In the genomic region with DNA sequence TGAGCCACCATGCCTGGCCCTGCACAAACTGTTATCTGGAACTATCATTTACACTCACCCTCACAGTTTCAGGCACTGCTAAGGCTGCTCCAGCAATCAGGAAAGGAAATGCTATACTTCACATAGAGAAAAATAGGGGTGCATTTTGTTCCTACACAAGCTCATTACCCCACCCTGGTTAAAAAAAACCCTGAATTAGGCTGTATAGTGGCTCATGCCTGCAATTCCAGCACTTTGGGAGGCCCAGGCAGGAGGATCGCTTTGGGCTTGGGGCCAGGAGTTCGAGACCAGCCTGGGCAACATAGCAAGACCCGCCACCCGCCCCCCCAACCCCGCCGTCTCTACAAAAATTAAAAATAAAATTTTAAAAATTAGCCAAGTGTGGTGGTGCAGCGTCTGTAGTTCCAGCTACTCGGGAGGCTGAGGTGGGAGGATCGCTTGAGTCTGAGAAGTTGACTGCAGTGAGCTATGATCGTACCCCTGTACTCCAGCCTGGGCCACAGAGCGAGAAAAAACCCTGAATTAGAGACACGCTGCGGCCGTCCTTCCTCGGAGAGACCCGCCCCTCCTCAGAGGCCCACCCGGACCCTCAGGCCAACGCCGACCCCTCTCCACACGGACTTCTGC, we compare ENCODE assay signal across 8 cellular contexts. TPM values are rescaled to one million over a fixed set of nuclear protein-coding genes. Genes with fewer than 3 reads are reported as not detected.
DNase-seq lines count a peak whose midpoint lies in the region; ATAC-seq, FAIRE-seq and TF ChIP-seq lines count a peak whose summit lies in the region.

No MANE protein-coding gene starts in this region.

- TF ChIP-seq CTCF in GM12865 (IDR thresholded peaks at IDR 0.05; ENCODE audit: insufficient read depth, low read depth, low read length, missing control alignments) (no peak), IMR-90 (conservative IDR thresholded peaks at IDR 0.05; ENCODE audit: low read depth, low read length) (no peak), bronchial epithelial cell (IDR thresholded peaks at IDR 0.05; ENCODE audit: insufficient read depth, low read length, severe bottlenecking) (no peak)

- H3K27me3 ChIP-seq in IMR-90 (ENCODE audit: control insufficient read depth, insufficient read depth, low read length) = no peaks in the 10 kb centered on the region
- H3K27me3 ChIP-seq in bronchial epithelial cell (ENCODE audit: control insufficient read depth, insufficient read depth, low read length) = no peaks in the 10 kb centered on the region

- peaks cover 16% of the 10 kb centered on the region for H4K20me1 ChIP-seq in IMR-90 (ENCODE audit: insufficient read depth, low read length)

- H4K5ac ChIP-seq in IMR-90 (ENCODE audit: low read depth, low read length) = peak overlapping the region; percentile 28; the same call in 1 of the 2 replicates

- H2AFZ ChIP-seq in IMR-90 (replicated peaks; ENCODE audit: low read length, poor library complexity) = peak overlapping the region; percentile 97

- H3K9me1 ChIP-seq in IMR-90 (ENCODE audit: insufficient read depth, low read length) = 0 out of 2 replicates have a peak, but pooled peaks cover 10% of the 10 kb centered on the region

- H3K23ac ChIP-seq in IMR-90 (ENCODE audit: low read depth, low read length) = peak overlapping the region; percentile 78; the same call in 1 of the 2 replicates

- H3K14ac ChIP-seq in IMR-90 (replicated peaks; ENCODE audit: low read depth, low read length) = peak overlapping the region; percentile 4; the same call in 1 of the 2 replicates

- no peak overlapping the region; the same call in 1 of the 2 replicates for H3K18ac ChIP-seq in IMR-90 (ENCODE audit: low read depth, low read length)

- FAIRE-seq in bronchial epithelial cell (lab: Jason Lieb, UNC) = no peak

- 0 out of 2 replicates have a peak overlapping the region, but pooled peaks have one; percentile 46 for H3K56ac ChIP-seq in IMR-90 (ENCODE audit: extremely low read depth, insufficient read depth, low read length)

- intact Hi-C loops in IMR-90 (cut with micrococcal nuclease) = no loop called here

- CTCF ChIA-PET in IMR-90 (lab: Yijun Ruan, JAX) = no interaction called here

- no peak for TF ChIP-seq POLR2A in IMR-90 (IDR thresholded peaks at IDR 0.05; ENCODE audit: low read depth, low read length)

- H2BK5ac ChIP-seq in IMR-90 (ENCODE audit: low read depth, low read length, poor library complexity, severe bottlenecking) = peak overlapping the region; percentile 11

- H2BK120ac ChIP-seq in IMR-90 (ENCODE audit: low read depth, low read length) = no peak overlapping the region

- ATAC-seq in IMR-90 (ENCODE audit: low read depth) (peak; percentile 7), HG02759 (IDR thresholded peaks at IDR 0.05; ENCODE audit: unreplicated experiment) (no peak)

- H3K36me3 ChIP-seq in IMR-90 (ENCODE audit: control insufficient read depth, insufficient read depth, low read length) (peaks cover 17% of the 10 kb centered on the region), bronchial epithelial cell (ENCODE audit: control insufficient read depth, insufficient read depth, low read length) (peaks cover 12% of the 10 kb centered on the region), mesodermal cell (ENCODE audit: control insufficient read depth, insufficient read depth, low read length) (peaks cover 55% of the 10 kb centered on the region)

- H3K9ac ChIP-seq in IMR-90 (ENCODE audit: low read depth, low read length) = peak overlapping the region; percentile 82

- peak overlapping the region; percentile 31; the same call in 1 of the 2 replicates for H4K91ac ChIP-seq in IMR-90 (ENCODE audit: insufficient read depth, low read depth, low read length)

- peak overlapping the region; percentile 40 to 82; a peak in 3 of 4 replicates for H4K8ac ChIP-seq in IMR-90 (ENCODE audit: low read depth in 2 of 2, low read length in 2 of 2)

- peak overlapping the region; percentile 80 for H2AK9ac ChIP-seq in IMR-90 (replicated peaks; ENCODE audit: low read depth, low read length, poor library complexity)

- H3K4me1 ChIP-seq in IMR-90 (ENCODE audit: control insufficient read depth, insufficient read depth, low read length) = peaks cover 6% of the 10 kb centered on the region
- peaks cover 9% of the 10 kb centered on the region for H3K4me1 ChIP-seq in mesodermal cell (ENCODE audit: control insufficient read depth, insufficient read depth, low read length, poor library complexity, severe bottlenecking)

- peak overlapping the region; percentile 30 for H3K4ac ChIP-seq in IMR-90 (ENCODE audit: low read depth, low read length)

- peak overlapping the region; percentile 75 for H3K4me2 ChIP-seq in IMR-90 (ENCODE audit: low read depth, low read length)

- in situ Hi-C loops in IMR-90 (cut with MboI; ENCODE audit: low sequenced_read_pairs) = no loop called here

- no TSS peak for BruUV-seq in IMR-90 (replicated peaks; lab: Mats Ljungman, UMichigan)

- H3K4me3 ChIP-seq in GM12865 (ENCODE audit: low read depth, low read length) (peak overlapping the region; percentile 95), IMR-90 (ENCODE audit: insufficient read depth, low read depth, low read length) (peak overlapping the region; percentile 85), bronchial epithelial cell (ENCODE audit: low read depth, low read length) (peak overlapping the region; percentile 91), mesodermal cell (ENCODE audit: extremely low read depth, insufficient read depth, low read length, poor library complexity, severe bottlenecking) (peak overlapping the region; percentile 95)

- H3K27ac ChIP-seq in IMR-90 (ENCODE audit: insufficient read depth, low read length) (peak overlapping the region; percentile 70), mesodermal cell (ENCODE audit: low read depth, low read length, severe bottlenecking) (peak overlapping the region; percentile 89)

- DNase-seq in GM12865 (ENCODE audit: low read depth) (no peak), IMR-90 (no peak), bronchial epithelial cell (ENCODE audit: low read depth) (no peak), GF-D8 (lab: John Stamatoyannopoulos, UW) (no peak), cerebellar nuclear complex (lab: John Stamatoyannopoulos, UW) (no peak), AG20443 (ENCODE audit: low spot score) (no peak)

- peak overlapping the region; percentile 64; the same call in 1 of the 2 replicates for H2AK5ac ChIP-seq in IMR-90 (ENCODE audit: low read depth, low read length)

- POLR2A ChIA-PET in IMR-90 (lab: Charles Lee; ENCODE audit: unreplicated experiment) = interaction anchor here (0.8 to 1.0 kb wide), 2 partner anchors 29 to 1195 kb away, joined by 4 to 6 read pairs; a partner anchor contains a TSS

- dilution Hi-C loops in IMR-90 (cut with HindIII; ENCODE audit: low sequenced_read_pairs, unreplicated experiment) = no loop called here

- TF ChIP-seq RAD21 in IMR-90 (IDR thresholded peaks at IDR 0.05; ENCODE audit: low read length) = no peak

- H3K79me1 ChIP-seq in IMR-90 (ENCODE audit: low read depth in 1 of 2, low read length in 2 of 2) = peaks cover 20 to 45% of the 10 kb centered on the region in 2 experiments

- WGBS in IMR-90 (ENCODE audit: extremely low coverage in 2 of 2, insufficient read length in 1 of 2), 2 experiments = 0% methylated on average over 4 of the region's 20 CpGs; no CpG with 5 or more reads in 1 of the 2 experiments
- 6 to 12% methylated on average over 14 to 16 of the region's 20 CpGs for WGBS in mesodermal cell (ENCODE audit: insufficient coverage in 2 of 2), 2 experiments

- no peak overlapping the region; the same call in 2 of the 3 replicates for H2BK15ac ChIP-seq in IMR-90 (ENCODE audit: low read depth, low read length)

- H3K9me3 ChIP-seq in IMR-90 (ENCODE audit: control insufficient read depth, insufficient read depth, low read length) (no peaks in the 10 kb centered on the region), mesodermal cell (ENCODE audit: control insufficient read depth, low read length) (no peaks in the 10 kb centered on the region)

- no peak overlapping the region for H2BK20ac ChIP-seq in IMR-90 (ENCODE audit: low read depth, low read length)

TF ChIP-seq in IMR-90, 13 proteins besides CTCF, POLR2A, EP300 and RAD21 (continues in another document):
- no peak for TF ChIP-seq MAFK (IDR thresholded peaks at IDR 0.05; ENCODE audit: low read depth, low read length)
- no peak for TF ChIP-seq SMC3 (IDR thresholded peaks at IDR 0.05; ENCODE audit: low read depth, low read length)
- TF ChIP-seq FOS (IDR thresholded peaks at IDR 0.05; ENCODE audit: low read depth, low read length) = no peak

RNA-seq across cellular contexts. Expression of a gene that starts 0.5 kb away (rescaled TPM):
- 2.2 and 2.8 TPM in 2 replicates for total RNA-seq in IMR-90 (2012; rRNA removed)
- 4.0 and 4.7 TPM in 2 replicates for polyA plus RNA-seq in IMR-90 (2012; rRNA removed)
- 1.9 and 3.5 TPM in 2 replicates for polyA plus RNA-seq in IMR-90 (2012; cell fraction: cytosol; rRNA removed)
- polyA plus RNA-seq in IMR-90 (2012; cell fraction: nucleus; rRNA removed; ENCODE audit: low replicate concordance) = 9.5 and 11.6 TPM in 2 replicates
- total RNA-seq in bronchial epithelial cell = 10.6 and 11.3 TPM in 2 replicates
- polyA plus RNA-seq in mesodermal cell (2013, experiment 1 of 2) = 3.8 TPM
- 4.7 TPM for polyA plus RNA-seq in mesodermal cell (2013, experiment 2 of 2)

RNA-seq across cellular contexts. Expression of a gene that starts 0.7 kb away (rescaled TPM):
- total RNA-seq in IMR-90 (2012; rRNA removed) (23.8 and 23.9 TPM in 2 replicates), bronchial epithelial cell (48.3 and 54.5 TPM in 2 replicates)
- polyA plus RNA-seq in IMR-90 (2012; rRNA removed) = 38.5 and 44.9 TPM in 2 replicates
- polyA plus RNA-seq in IMR-90 (2012; cell fraction: cytosol; rRNA removed) = 16.1 and 26.6 TPM in 2 replicates
- polyA plus RNA-seq in IMR-90 (2012; cell fraction: nucleus; rRNA removed; ENCODE audit: low replicate concordance) = 158 and 162 TPM in 2 replicates
- 61.8 TPM for polyA plus RNA-seq in mesodermal cell (2013, experiment 1 of 2)
- 55.3 TPM for polyA plus RNA-seq in mesodermal cell (2013, experiment 2 of 2)

RNA-seq across cellular contexts. Expression of a gene that starts 27.9 kb away (rescaled TPM):
- 559 and 1,184 TPM in 2 replicates for total RNA-seq in IMR-90 (2012; rRNA removed)
- polyA plus RNA-seq in IMR-90 (2012; rRNA removed) = 1,472 and 2,029 TPM in 2 replicates
- 123 and 4,682 TPM in 2 replicates for polyA plus RNA-seq in IMR-90 (2012; cell fraction: cytosol; rRNA removed)
- polyA plus RNA-seq in IMR-90 (2012; cell fraction: nucleus; rRNA removed; ENCODE audit: low replicate concordance) = 713 and 1,201 TPM in 2 replicates
- total RNA-seq in bronchial epithelial cell = 241 and 333 TPM in 2 replicates
- 530 TPM for polyA plus RNA-seq in mesodermal cell (2013, experiment 1 of 2)
- polyA plus RNA-seq in mesodermal cell (2013, experiment 2 of 2) = 463 TPM

RNA-seq across cellular contexts. Expression of a gene that starts 29.3 kb away (rescaled TPM):
- total RNA-seq in IMR-90 (2012; rRNA removed) = 72.6 and 111 TPM in 2 replicates
- 94.2 and 97.2 TPM in 2 replicates for polyA plus RNA-seq in IMR-90 (2012; rRNA removed)
- polyA plus RNA-seq in IMR-90 (2012; cell fraction: cytosol; rRNA removed) = 45.7 and 87.3 TPM in 2 replicates
- polyA plus RNA-seq in IMR-90 (2012; cell fraction: nucleus; rRNA removed; ENCODE audit: low replicate concordance) = 26.6 and 74.7 TPM in 2 replicates
- total RNA-seq in bronchial epithelial cell = 121 and 232 TPM in 2 replicates
- polyA plus RNA-seq in mesodermal cell (2013, experiment 1 of 2) = 103 TPM
- polyA plus RNA-seq in mesodermal cell (2013, experiment 2 of 2) = 113 TPM

RNA-seq across cellular contexts. Expression of a gene that starts 29.7 kb away (rescaled TPM):
- total RNA-seq in IMR-90 (2012; rRNA removed) (40.3 and 124 TPM in 2 replicates), bronchial epithelial cell (38.2 and 45.1 TPM in 2 replicates)
- polyA plus RNA-seq in IMR-90 (2012; rRNA removed) = 123 and 193 TPM in 2 replicates
- 86.2 and 146 TPM in 2 replicates for polyA plus RNA-seq in IMR-90 (2012; cell fraction: cytosol; rRNA removed)
- polyA plus RNA-seq in IMR-90 (2012; cell fraction: nucleus; rRNA removed; ENCODE audit: low replicate concordance) = 22.9 and 59.0 TPM in 2 replicates
- 125 TPM for polyA plus RNA-seq in mesodermal cell (2013, experiment 1 of 2)
- 126 TPM for polyA plus RNA-seq in mesodermal cell (2013, experiment 2 of 2)
